ENCODE assay signal across 10 cellular contexts in the genomic region with DNA sequence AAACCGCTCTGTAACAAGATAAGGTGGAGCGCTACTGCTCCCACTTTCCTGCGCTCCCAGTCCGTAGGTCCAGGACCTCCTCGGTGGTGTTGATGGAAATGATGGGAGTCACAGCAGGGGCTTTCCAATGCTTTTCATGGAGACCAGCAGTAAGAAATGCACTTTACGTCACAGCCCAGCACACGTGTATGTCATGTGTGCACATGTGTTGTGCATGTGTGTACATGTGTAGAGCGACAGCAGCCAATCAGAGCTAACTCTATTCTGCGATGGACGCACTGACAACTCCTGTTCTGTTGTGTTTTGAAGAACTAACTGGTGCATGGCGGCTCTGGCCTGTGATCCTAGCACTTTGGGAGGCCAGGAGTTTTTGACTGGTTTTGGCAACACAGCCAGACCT. TPM values are rescaled to one million over a fixed set of nuclear protein-coding genes. Genes with fewer than 3 reads are reported as not detected.
DNase-seq lines count a peak whose midpoint lies in the region; ATAC-seq and TF ChIP-seq lines count a peak whose summit lies in the region.
"Had no signal": no experiment of that assay in that cellular context is flagged by ENCODE, and none has a peak within 500 bp of the region (broad histone marks: within the 10 kb centered on the region; RNA-seq: fewer than 3 reads in every experiment).

No MANE protein-coding gene starts in this region.

- no peak overlapping the region for H3T11ph ChIP-seq in H9 (ENCODE audit: low read length)

- H3K27ac Mint-ChIP-seq in H9: peak overlapping the region in 1 of 3 experiments; percentile 62; a peak in 1 of 7 replicates
- peak overlapping the region; percentile 87 for H3K27ac Mint-ChIP-seq in activated CD8-positive, alpha-beta T cell treated with anti-CD3 and anti-CD28 coated beads for 36 hours
- peak overlapping the region in 3 of 6 donors; percentile 12 to 46 (median 31) for H3K27ac Mint-ChIP-seq in immature natural killer cell

- no peak overlapping the region for H3K9ac ChIP-seq in H9 (ENCODE audit: extremely low read depth, insufficient read length, low read length)

- ATAC-seq in activated CD8-positive, alpha-beta T cell treated with anti-CD3 and anti-CD28 coated beads for 36 hours: no peak
- ATAC-seq: foreskin keratinocyte had no signal

- peaks cover 3% of the 10 kb centered on the region for H4K20me1 ChIP-seq in H9 (ENCODE audit: control insufficient read depth, insufficient read depth, insufficient read length)

- H4K5ac ChIP-seq in H9 (ENCODE audit: insufficient read length, low read depth, low read length): no peak overlapping the region

- peak overlapping the region; percentile 94 to 98 for H3K4me3 Mint-ChIP-seq in H9
- peak overlapping the region; percentile 93 for H3K4me3 Mint-ChIP-seq in activated CD8-positive, alpha-beta T cell treated with anti-CD3 and anti-CD28 coated beads for 36 hours
- peak overlapping the region; percentile 49 to 95 (median 69) for H3K4me3 Mint-ChIP-seq in immature natural killer cell

- H3K4ac ChIP-seq in H9 (ENCODE audit: low read depth, low read length): no peak overlapping the region

- no peak overlapping the region for H3K27ac ChIP-seq in H9 (ENCODE audit: insufficient read length, low read depth, low read length)
- H3K27ac ChIP-seq: foreskin keratinocyte had no signal

- H2BK12ac ChIP-seq in H9 (ENCODE audit: insufficient read length, low read depth, low read length): no peak overlapping the region

- H3K23me2 ChIP-seq in H9 (ENCODE audit: insufficient read length, low read depth, low read length, poor library complexity, severe bottlenecking): peaks cover 18% of the 10 kb centered on the region

- H2BK15ac ChIP-seq in H9 (ENCODE audit: low read depth, low read length): no peak overlapping the region

- H3K4me3 ChIP-seq in AG04449 (ENCODE audit: low read depth, low read length): peak overlapping the region; percentile 85

- H3K27me3 ChIP-seq in H9 (ENCODE audit: insufficient read depth, low read length): no peaks in the 10 kb centered on the region
- H3K27me3 ChIP-seq: foreskin keratinocyte had no signal

- peaks cover 2 to 35% (median 23%) of the 10 kb centered on the region in 3 experiments; a peak in 6 of 7 replicates for H3K36me3 Mint-ChIP-seq in H9 (ENCODE audit: insufficient read depth in 1 of 3, low read depth in 3 of 3)
- H3K36me3 Mint-ChIP-seq in activated CD8-positive, alpha-beta T cell treated with anti-CD3 and anti-CD28 coated beads for 36 hours (ENCODE audit: low read depth): peaks cover 15% of the 10 kb centered on the region
- no peaks in the 10 kb centered on the region for H3K36me3 Mint-ChIP-seq in immature natural killer cell

- no peak overlapping the region for H3K23ac ChIP-seq in H9 (ENCODE audit: insufficient read length, low read depth, low read length)

- H3K27me3 Mint-ChIP-seq in H9 (ENCODE audit: low read depth): no peaks in the 10 kb centered on the region
- H3K27me3 Mint-ChIP-seq in activated CD8-positive, alpha-beta T cell treated with anti-CD3 and anti-CD28 coated beads for 36 hours: no peaks in the 10 kb centered on the region
- peaks cover 0 to 5% (median 2%) of the 10 kb centered on the region in 3 donors for H3K27me3 Mint-ChIP-seq in immature natural killer cell (ENCODE audit: low read depth in 3 of 3)

- no peak overlapping the region for H2BK120ac ChIP-seq in H9 (ENCODE audit: low read depth, low read length, poor library complexity, severe bottlenecking)

- DNase-seq in AG04449 (ENCODE audit: low read depth, low spot score) (no peak), H9 (no peak), immature natural killer cell (no peak), HEK293T (ENCODE audit: extremely low spot score) (no peak), NCI-H187 (lab: John Stamatoyannopoulos, UW) (no peak), mesenteric fat pad (ENCODE audit: low spot score) (no peak), cerebellar nuclear complex (lab: John Stamatoyannopoulos, UW) (no peak)
- DNase-seq in activated CD8-positive, alpha-beta T cell treated with anti-CD3 and anti-CD28 coated beads for 36 hours: no peak
- DNase-seq: foreskin keratinocyte, NCI-H187 treated with DMSO at 0.1 percent for 48 hours had no signal

- peaks cover 9 to 14% of the 10 kb centered on the region in 2 experiments for H3K4me1 Mint-ChIP-seq in H9
- peaks cover 19% of the 10 kb centered on the region for H3K4me1 Mint-ChIP-seq in activated CD8-positive, alpha-beta T cell treated with anti-CD3 and anti-CD28 coated beads for 36 hours (ENCODE audit: low read depth)
- H3K4me1 Mint-ChIP-seq in immature natural killer cell: peaks cover 21 to 23% of the 10 kb centered on the region in 2 donors

- H2BK20ac ChIP-seq in H9 (ENCODE audit: low read depth, low read length, poor library complexity, severe bottlenecking): no peak overlapping the region

- H3K9me3 Mint-ChIP-seq in H9 (no peaks in the 10 kb centered on the region; a peak in 1 of 5 replicates), immature natural killer cell (no peaks in the 10 kb centered on the region)
- H3K9me3 Mint-ChIP-seq in activated CD8-positive, alpha-beta T cell treated with anti-CD3 and anti-CD28 coated beads for 36 hours: no peaks in the 10 kb centered on the region

- no peak overlapping the region for H2AK5ac ChIP-seq in H9 (ENCODE audit: insufficient read length, low read length)

- H3K14ac ChIP-seq in H9 (ENCODE audit: insufficient read depth, low read length): no peak overlapping the region

- H3K4me1 ChIP-seq in H9 (ENCODE audit: insufficient read depth, low read length): no peaks in the 10 kb centered on the region; the same call in 1 of the 2 replicates
- H3K4me1 ChIP-seq: foreskin keratinocyte had no signal

- peaks cover 6% of the 10 kb centered on the region for H3K79me1 ChIP-seq in H9 (ENCODE audit: insufficient read depth, low read depth, low read length, poor library complexity, severe bottlenecking)

- H3K9me3 ChIP-seq in H9 (ENCODE audit: control insufficient read depth, low read depth, low read length): no peaks in the 10 kb centered on the region

- H3K79me2 ChIP-seq in H9 (ENCODE audit: insufficient read depth, low read length): peaks cover 3% of the 10 kb centered on the region; the same call in 1 of the 2 replicates

- H3K18ac ChIP-seq in H9 (ENCODE audit: insufficient read length, low read depth, low read length): no peak overlapping the region

- no peak overlapping the region for H3K4me2 ChIP-seq in H9 (ENCODE audit: insufficient read depth, insufficient read length, low read length)

- no peak overlapping the region for H4K91ac ChIP-seq in H9 (ENCODE audit: insufficient read length, low read depth, low read length)

- H2BK5ac ChIP-seq in H9 (ENCODE audit: insufficient read length, low read length): no peak overlapping the region

- TF ChIP-seq CTCF in AG04449 (IDR thresholded peaks at IDR 0.05; ENCODE audit: insufficient read depth, low read length, missing control alignments): no peak
- no peak for TF ChIP-seq CTCF in H9 (conservative IDR thresholded peaks at IDR 0.05)
- no peak for TF ChIP-seq CTCF in activated CD8-positive, alpha-beta T cell treated with anti-CD3 and anti-CD28 coated beads for 36 hours (IDR thresholded peaks at IDR 0.05)

- WGBS in H9 (ENCODE audit: extremely low coverage, insufficient read length, low lambda C conversion rate): no CpG with 5 or more reads among the region's 11 CpGs

- CTCF ChIA-PET in AG04449 (lab: Yijun Ruan, JAX) (interaction anchor here (1.1 to 4.7 kb wide), 3 partner anchors 9 to 67 kb away, joined by 3 to 35 read pairs (median 4); a partner anchor contains a TSS), HEK293T (lab: Yijun Ruan, JAX) (interaction anchor here (1.5 kb wide), 1 partner anchor 15 kb away, joined by 7 read pairs; no protein-coding TSS in a partner anchor)
- CTCF ChIA-PET in activated CD8-positive, alpha-beta T cell treated with anti-CD3 and anti-CD28 coated beads for 36 hours (lab: Charles Lee): no interaction called here

- no peak overlapping the region for H2AFZ ChIP-seq in H9 (ENCODE audit: low read length)

- POLR2A ChIA-PET in AG04449 (lab: Yijun Ruan, JAX) (no interaction called here), HEK293T (lab: Yijun Ruan, JAX) (interaction anchor here (0.9 to 1.9 kb wide), 3 partner anchors 11 to 75 kb away, joined by 3 to 7 read pairs (median 3); no protein-coding TSS in a partner anchor)
- POLR2A ChIA-PET in activated CD8-positive, alpha-beta T cell treated with anti-CD3 and anti-CD28 coated beads for 36 hours (lab: Charles Lee): interaction anchor here (0.5 to 2.1 kb wide), 4 partner anchors 14 to 66 kb away, joined by 3 to 6 read pairs (median 3); a partner anchor contains a TSS

- H4K8ac ChIP-seq in H9 (replicated peaks; ENCODE audit: insufficient read length, low read depth, low read length): no peak overlapping the region

- no peak overlapping the region for H3K56ac ChIP-seq in H9 (ENCODE audit: insufficient read length, low read depth, low read length)

- intact Hi-C loops in activated CD8-positive, alpha-beta T cell treated with anti-CD3 and anti-CD28 coated beads for 36 hours (cut with micrococcal nuclease): no loop called here

TF ChIP-seq in HEK293T, 16 proteins besides CTCF, POLR2A, EP300 and RAD21:
- TF ChIP-seq FOXM1 (IDR thresholded peaks at IDR 0.05; ENCODE audit: borderline replicate concordance): no peak
- no peak for TF ChIP-seq TARDBP (IDR thresholded peaks at IDR 0.05)
- no peak for TF ChIP-seq ELF4 (IDR thresholded peaks at IDR 0.05)
- no peak for TF ChIP-seq HDGF (IDR thresholded peaks at IDR 0.05; ENCODE audit: borderline replicate concordance)
- TF ChIP-seq FOXA1 (IDR thresholded peaks at IDR 0.05): no peak
- TF ChIP-seq ARNT (IDR thresholded peaks at IDR 0.05): no peak
- no peak for TF ChIP-seq NFRKB (IDR thresholded peaks at IDR 0.05)
- no peak for TF ChIP-seq CTBP1 (IDR thresholded peaks at IDR 0.05; ENCODE audit: borderline replicate concordance)
- no peak for TF ChIP-seq ZNF384 (IDR thresholded peaks at IDR 0.05)

RNA-seq across cellular contexts. Expression of a gene that starts 1.2 kb away (rescaled TPM):
- total RNA-seq in H9 (2021): 87.2 and 89.4 TPM in 2 replicates
- total RNA-seq in activated CD8-positive, alpha-beta T cell treated with anti-CD3 and anti-CD28 coated beads for 36 hours: 10 to 100 TPM; 69.8 to 72.0 TPM
- 10 to 100 TPM; 52.2 to 74.6 (median 67.4) TPM for polyA plus RNA-seq in immature natural killer cell
- total RNA-seq in mesenteric fat pad: 72.1 TPM

RNA-seq across cellular contexts. Expression of a gene that starts 16.3 kb away (rescaled TPM):
- 51.7 and 53.7 TPM in 2 replicates for total RNA-seq in H9 (2021)
- 10 to 100 TPM; 34.0 to 34.6 TPM for total RNA-seq in activated CD8-positive, alpha-beta T cell treated with anti-CD3 and anti-CD28 coated beads for 36 hours
- polyA plus RNA-seq in immature natural killer cell: 10 to 100 TPM in 1 of 3 donors, 1 to 10 TPM in 2; 2.5 to 11.0 (median 7.1) TPM
- 120 TPM for total RNA-seq in mesenteric fat pad
